8 cellular contexts compared by ENCODE assay signal in genomic region chr21:41767606-41768370, GRCh38. TPM values are rescaled to one million over a fixed set of nuclear protein-coding genes. Genes with fewer than 3 reads are reported as not detected.
DNase-seq lines count a peak whose midpoint lies in the region; FAIRE-seq and TF ChIP-seq lines count a peak whose summit lies in the region.

No MANE protein-coding gene starts in this region.

- peak; percentile 45 for DNase-seq in NCI-H2171 treated with DMSO at 0.1 percent for 48 hours (lab: John Stamatoyannopoulos, UW)
- no peak for DNase-seq in NCI-H2171 (lab: John Stamatoyannopoulos, UW)
- peak; percentile 20 for DNase-seq in RKO (ENCODE audit: low spot score)
- DNase-seq in skeletal muscle cell (ENCODE audit: low read depth) = no peak
- no peak for DNase-seq in NCI-H1436 treated with DMSO at 0.1 percent for 48 hours (lab: John Stamatoyannopoulos, UW)
- no peak for DNase-seq in NCI-H2196 (lab: John Stamatoyannopoulos, UW; ENCODE audit: unreplicated experiment)
- no peak for DNase-seq in GM12891 (ENCODE audit: insufficient read length, low spot score)

- no peak for TF ChIP-seq POLR2A in GM12891 (IDR thresholded peaks at IDR 0.05; ENCODE audit: low read depth, low read length)

- peak overlapping the region; percentile 32 to 69 for H3K4me3 ChIP-seq in esophagus (ENCODE audit: low read depth in 1 of 2, low read length in 2 of 2)
- peak overlapping the region; percentile 40 for H3K4me3 ChIP-seq in skeletal muscle cell (ENCODE audit: low read depth, low read length)

- WGBS in esophagus, 2 donors = 5% methylated on average over 25 of the region's 25 CpGs

- peaks cover 0 to 3% of the 10 kb centered on the region in 2 donors for H3K4me1 ChIP-seq in esophagus (ENCODE audit: control insufficient read depth in 2 of 2, insufficient read depth in 2 of 2, low read length in 1 of 2)

- peaks cover 0 to 6% of the 10 kb centered on the region in 2 donors for H3K27me3 ChIP-seq in esophagus (ENCODE audit: control insufficient read depth in 1 of 2, insufficient read depth in 2 of 2, low read length in 2 of 2)

- peak overlapping the region; percentile 58 to 70 for H3K27ac ChIP-seq in esophagus (ENCODE audit: low read depth in 2 of 2, low read length in 1 of 2)

- H3K36me3 ChIP-seq in esophagus (ENCODE audit: control insufficient read depth in 2 of 2, insufficient read depth in 2 of 2, low read length in 1 of 2) = no peaks in the 10 kb centered on the region

- H3K9me3 ChIP-seq in esophagus (ENCODE audit: control insufficient read depth in 2 of 2, insufficient read depth in 1 of 2, low read depth in 1 of 2, low read length in 1 of 2) = no peaks in the 10 kb centered on the region

- no peak for FAIRE-seq in GM12891 (lab: Jason Lieb, UNC)

TF ChIP-seq in GM12891, 5 proteins besides CTCF, POLR2A, EP300 and RAD21:
- no peak for TF ChIP-seq TAF1 (IDR thresholded peaks at IDR 0.05; ENCODE audit: low read depth, low read length)
TF ChIP-seq in GM12891: peak in this region for 0.

RNA-seq across cellular contexts. Expression of gene RIPK4, which starts 0.9 kb away (rescaled TPM):
- 10 to 100 TPM; 51.7 to 72.4 TPM for polyA plus RNA-seq in esophagus
- polyA plus RNA-seq in GM12891 (2012; ENCODE audit: low read depth, missing spikeins) = 0.10 TPM

Comparison
In these comparisons a context has a peak if more than half of its experiments do, and no peak if none do; other contexts are left out.
1. DNase-seq: peak in NCI-H2171 treated with DMSO at 0.1 percent for 48 hours (single experiment) and RKO (single experiment); none in NCI-H2171 (single experiment), skeletal muscle cell (single experiment), NCI-H1436 treated with DMSO at 0.1 percent for 48 hours (single experiment), NCI-H2196 (single experiment) and GM12891 (single experiment).